8 cellular contexts compared by ENCODE assay signal in genomic region chr10:31706921-31707571, GRCh38.
A peak's percentile ranks its signal among the peaks of the same experiment; 100 is the strongest.
DNase-seq lines count a peak whose midpoint lies in the region; ATAC-seq, FAIRE-seq and TF ChIP-seq lines count a peak whose summit lies in the region.

No MANE protein-coding gene starts in this region.

- H3K4me1 ChIP-seq in adipocyte (ENCODE audit: control insufficient read depth, insufficient read depth, low read length) (peaks cover 29% of the 10 kb centered on the region), lung (ENCODE audit: control insufficient read depth in 2 of 2, insufficient read depth in 2 of 2, low read length in 2 of 2) (peaks cover 13 to 29% of the 10 kb centered on the region in 2 donors), vagina (peaks cover 48% of the 10 kb centered on the region)

- H3K9me3 ChIP-seq in adipocyte (ENCODE audit: control insufficient read depth, low read length) (peaks cover 27% of the 10 kb centered on the region), lung (ENCODE audit: control insufficient read depth in 2 of 2, insufficient read depth in 1 of 2, low read length in 1 of 2) (peaks cover 2 to 6% of the 10 kb centered on the region in 2 donors), vagina (no peaks in the 10 kb centered on the region)

- CTCF ChIA-PET in activated CD8-positive, alpha-beta memory T cell treated with anti-CD3 and anti-CD28 coated beads, Interleukin-2, amount 10 ng/mL, durations not matched to agents 7 days and 5 days (lab: Charles Lee): interaction anchor here (1.0 kb wide), 1 partner anchor 64 kb away, joined by 3 read pairs; no protein-coding TSS in a partner anchor

- H3K4me3 ChIP-seq in adipocyte (ENCODE audit: low read length) (peak overlapping the region; percentile 34), lung (no peak overlapping the region), vagina (peak overlapping the region; percentile 1 to 16)

- H3K4me3 Mint-ChIP-seq in activated CD8-positive, alpha-beta memory T cell treated with anti-CD3 and anti-CD28 coated beads, Interleukin-2, amount 10 ng/mL, durations not matched to agents 7 days and 5 days: peak overlapping the region; percentile 23

- ATAC-seq in activated CD8-positive, alpha-beta memory T cell treated with anti-CD3 and anti-CD28 coated beads, Interleukin-2, amount 10 ng/mL, durations not matched to agents 7 days and 5 days: peak; percentile 5
- ATAC-seq in HG03354 (IDR thresholded peaks at IDR 0.05; ENCODE audit: poor library complexity, severe bottlenecking, unreplicated experiment) (peak; percentile 54), lung (ENCODE audit: insufficient read depth, low FRiP score) (peak; percentile 46)

- H3K27ac ChIP-seq in lung (ENCODE audit: low read depth in 1 of 2, low read length in 1 of 2) (peak overlapping the region; percentile 78 to 91), vagina (peak overlapping the region; percentile 79)

- no peaks in the 10 kb centered on the region for H3K27me3 ChIP-seq in adipocyte (replicated peaks; ENCODE audit: control insufficient read depth, insufficient read depth, low read length)
- no peaks in the 10 kb centered on the region for H3K27me3 ChIP-seq in lung (ENCODE audit: control insufficient read depth, insufficient read depth)
- H3K27me3 ChIP-seq in vagina: no peaks in the 10 kb centered on the region

- no peak for FAIRE-seq in RCC 7860 (lab: Jason Lieb, UNC)

- H3K36me3 ChIP-seq in adipocyte (ENCODE audit: control insufficient read depth, insufficient read depth, low read length, severe bottlenecking) (no peaks in the 10 kb centered on the region), lung (ENCODE audit: control insufficient read depth in 2 of 2, insufficient read depth in 2 of 2, low read length in 2 of 2) (no peaks in the 10 kb centered on the region), vagina (no peaks in the 10 kb centered on the region)

- TF ChIP-seq POLR2A in vagina (IDR thresholded peaks at IDR 0.05): no peak

- WGBS in lung, 2 donors: 13 to 28% methylated on average over 11 of the region's 11 CpGs

- H3K36me3 Mint-ChIP-seq in activated CD8-positive, alpha-beta memory T cell treated with anti-CD3 and anti-CD28 coated beads, Interleukin-2, amount 10 ng/mL, durations not matched to agents 7 days and 5 days: peaks cover 15% of the 10 kb centered on the region

- peaks cover 24% of the 10 kb centered on the region for H3K4me1 Mint-ChIP-seq in activated CD8-positive, alpha-beta memory T cell treated with anti-CD3 and anti-CD28 coated beads, Interleukin-2, amount 10 ng/mL, durations not matched to agents 7 days and 5 days

- H3K9ac ChIP-seq in adipocyte (ENCODE audit: low read length): peak overlapping the region; percentile 54

- H3K9me3 Mint-ChIP-seq in activated CD8-positive, alpha-beta memory T cell treated with anti-CD3 and anti-CD28 coated beads, Interleukin-2, amount 10 ng/mL, durations not matched to agents 7 days and 5 days (ENCODE audit: low read depth): peaks cover 3% of the 10 kb centered on the region

- TF ChIP-seq CTCF in lung (IDR thresholded peaks at IDR 0.05; ENCODE audit: control extremely low read depth, extremely low read depth): no peak
- no peak for TF ChIP-seq CTCF in vagina (IDR thresholded peaks at IDR 0.05)

- H3K27me3 Mint-ChIP-seq in activated CD8-positive, alpha-beta memory T cell treated with anti-CD3 and anti-CD28 coated beads, Interleukin-2, amount 10 ng/mL, durations not matched to agents 7 days and 5 days: no peaks in the 10 kb centered on the region

- peak overlapping the region; percentile 84 for H3K27ac Mint-ChIP-seq in activated CD8-positive, alpha-beta memory T cell treated with anti-CD3 and anti-CD28 coated beads, Interleukin-2, amount 10 ng/mL, durations not matched to agents 7 days and 5 days

- intact Hi-C loops in vagina (cut with DNase I): loop anchor here (5.0 kb wide), 1 partner anchor 50 kb away; no protein-coding TSS in a partner anchor

- no peak for DNase-seq in activated CD8-positive, alpha-beta memory T cell treated with anti-CD3 and anti-CD28 coated beads, Interleukin-2, amount 10 ng/mL, durations not matched to agents 7 days and 5 days
- DNase-seq in activated CD8-positive, alpha-beta memory T cell treated with anti-CD3 and anti-CD28 coated beads for 24 hours: no peak
- peak; percentile 17 for DNase-seq in adipocyte (ENCODE audit: low read depth)
- peak; percentile 46 for DNase-seq in lung (ENCODE audit: low spot score)
- no peak for DNase-seq in vagina (ENCODE audit: extremely low spot score in 2 of 2)
- no peak for DNase-seq in DMS114 treated with DMSO at 0.1 percent for 48 hours (lab: John Stamatoyannopoulos, UW; ENCODE audit: unreplicated experiment)
- no peak for DNase-seq in RCC 7860 (ENCODE audit: low spot score)

Comparison
In these comparisons a context has a peak if more than half of its experiments do, and no peak if none do; other contexts are left out.
1. DNase-seq: peak in adipocyte (single experiment) and lung (single experiment); none in activated CD8-positive, alpha-beta memory T cell treated with anti-CD3 and anti-CD28 coated beads, Interleukin-2, amount 10 ng/mL, durations not matched to agents 7 days and 5 days (single experiment), activated CD8-positive, alpha-beta memory T cell treated with anti-CD3 and anti-CD28 coated beads for 24 hours (single experiment), vagina (0 of 2), DMS114 treated with DMSO at 0.1 percent for 48 hours (single experiment) and RCC 7860 (single experiment).
2. Peak in every context shown above with its lines, with median percentiles within 50 percentile points of each other: ATAC-seq.